15 cellular contexts compared by ENCODE assay signal in the genomic region with DNA sequence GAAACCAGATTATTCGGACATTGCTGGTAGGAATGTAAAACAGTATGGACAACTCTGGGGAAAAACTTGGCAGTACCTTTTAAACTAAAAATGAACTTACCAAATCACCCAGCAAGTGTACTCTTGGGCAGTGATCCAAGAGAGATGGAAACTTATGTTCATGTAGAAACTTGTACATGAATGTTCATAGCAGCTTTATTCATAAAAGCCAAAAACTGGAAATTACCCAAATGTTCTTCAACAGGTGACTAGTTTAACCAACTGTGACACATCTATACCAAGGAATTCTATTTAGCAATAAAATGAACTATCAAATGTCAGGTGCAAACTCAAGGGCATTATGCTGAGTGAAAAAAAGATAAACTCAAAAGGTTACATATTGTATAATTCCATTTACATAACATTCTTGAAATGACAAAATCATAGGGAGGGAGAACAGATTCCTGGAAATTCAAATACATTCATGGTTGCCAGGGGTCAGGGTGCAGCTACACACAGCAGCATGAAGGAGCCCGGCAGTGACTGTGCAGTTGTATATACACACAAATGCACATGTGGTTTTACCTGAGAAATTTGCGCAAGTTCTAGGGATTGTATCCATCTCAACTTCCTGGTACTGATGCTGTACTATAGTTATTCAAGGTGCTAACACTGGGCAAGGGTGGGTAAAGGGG.
A peak's percentile ranks its signal among the peaks of the same experiment; 100 is the strongest.
DNase-seq lines count a peak whose midpoint lies in the region; ATAC-seq and TF ChIP-seq lines count a peak whose summit lies in the region.
"Had no signal": no experiment of that assay in that cellular context is flagged by ENCODE, and none has a peak within 500 bp of the region (broad histone marks: within the 10 kb centered on the region; RNA-seq: fewer than 3 reads in every experiment).

No MANE protein-coding gene starts in this region.

- peaks cover 54% of the 10 kb centered on the region for H3K4me1 ChIP-seq in RWPE2 (ENCODE audit: insufficient read depth, poor library complexity, severe bottlenecking)

- H3K36me3 ChIP-seq in RWPE2 (ENCODE audit: low read depth): peaks cover 63% of the 10 kb centered on the region

- no peaks in the 10 kb centered on the region for H3K9me3 ChIP-seq in RWPE2 (ENCODE audit: severe bottlenecking)
- H3K9me3 ChIP-seq: thyroid gland had no signal

- H3K4me3 ChIP-seq in RWPE2 (ENCODE audit: severe bottlenecking): no peak overlapping the region
- H3K4me3 ChIP-seq: thyroid gland had no signal

- H3K27ac ChIP-seq in RWPE2 (ENCODE audit: poor library complexity, severe bottlenecking): peak overlapping the region; percentile 97
- H3K27ac ChIP-seq: 22Rv1, HL-60, thyroid gland had no signal

- DNase-seq in DMS 273 (lab: John Stamatoyannopoulos, UW; ENCODE audit: unreplicated experiment) (peak; percentile 12), DMS 273 treated with DMSO at 0.1 percent for 48 hours (lab: John Stamatoyannopoulos, UW) (no peak), RWPE2 (ENCODE audit: low spot score) (no peak), fibroblast of peridontal ligament (ENCODE audit: extremely low read depth) (peak; percentile 58), NCI-H2029 (lab: John Stamatoyannopoulos, UW) (no peak)
- DNase-seq in stimulated activated CD4-positive, alpha-beta T cell treated with anti-CD3 and anti-CD28 coated beads, Interleukin-1b, Interleukin-23, amount 100 ng/mL, for 24 hours (ENCODE audit: low read depth in 4 of 4, low spot score in 1 of 4): peak in 3 of 4 experiments; percentile 29 to 58 (median 44)
- DNase-seq: cerebellar nuclear complex, foreskin melanocyte, NCI-H345, thyroid gland had no signal

- no peak for TF ChIP-seq CTCF in RWPE2 (IDR thresholded peaks at IDR 0.05; ENCODE audit: poor library complexity, severe bottlenecking)

- ATAC-seq in RWPE2 (ENCODE audit: low read depth) (peak; percentile 24), HG02870 (IDR thresholded peaks at IDR 0.05; ENCODE audit: unreplicated experiment) (no peak), HG02759 (IDR thresholded peaks at IDR 0.05; ENCODE audit: unreplicated experiment) (no peak)
- ATAC-seq: Panc1 had no signal

- H3K27me3 ChIP-seq in RWPE2 (ENCODE audit: insufficient read depth, poor library complexity, severe bottlenecking): no peaks in the 10 kb centered on the region
- H3K27me3 ChIP-seq: thyroid gland had no signal

Comparison
In these comparisons a context has a peak if more than half of its experiments do, and no peak if none do; other contexts are left out.
1. DNase-seq: peak in DMS 273 (single experiment), fibroblast of peridontal ligament (single experiment) and stimulated activated CD4-positive, alpha-beta T cell treated with anti-CD3 and anti-CD28 coated beads, Interleukin-1b, Interleukin-23, amount 100 ng/mL, for 24 hours (3 of 4); none in DMS 273 treated with DMSO at 0.1 percent for 48 hours (single experiment), RWPE2 (single experiment) and NCI-H2029 (single experiment).